In the genomic region with DNA sequence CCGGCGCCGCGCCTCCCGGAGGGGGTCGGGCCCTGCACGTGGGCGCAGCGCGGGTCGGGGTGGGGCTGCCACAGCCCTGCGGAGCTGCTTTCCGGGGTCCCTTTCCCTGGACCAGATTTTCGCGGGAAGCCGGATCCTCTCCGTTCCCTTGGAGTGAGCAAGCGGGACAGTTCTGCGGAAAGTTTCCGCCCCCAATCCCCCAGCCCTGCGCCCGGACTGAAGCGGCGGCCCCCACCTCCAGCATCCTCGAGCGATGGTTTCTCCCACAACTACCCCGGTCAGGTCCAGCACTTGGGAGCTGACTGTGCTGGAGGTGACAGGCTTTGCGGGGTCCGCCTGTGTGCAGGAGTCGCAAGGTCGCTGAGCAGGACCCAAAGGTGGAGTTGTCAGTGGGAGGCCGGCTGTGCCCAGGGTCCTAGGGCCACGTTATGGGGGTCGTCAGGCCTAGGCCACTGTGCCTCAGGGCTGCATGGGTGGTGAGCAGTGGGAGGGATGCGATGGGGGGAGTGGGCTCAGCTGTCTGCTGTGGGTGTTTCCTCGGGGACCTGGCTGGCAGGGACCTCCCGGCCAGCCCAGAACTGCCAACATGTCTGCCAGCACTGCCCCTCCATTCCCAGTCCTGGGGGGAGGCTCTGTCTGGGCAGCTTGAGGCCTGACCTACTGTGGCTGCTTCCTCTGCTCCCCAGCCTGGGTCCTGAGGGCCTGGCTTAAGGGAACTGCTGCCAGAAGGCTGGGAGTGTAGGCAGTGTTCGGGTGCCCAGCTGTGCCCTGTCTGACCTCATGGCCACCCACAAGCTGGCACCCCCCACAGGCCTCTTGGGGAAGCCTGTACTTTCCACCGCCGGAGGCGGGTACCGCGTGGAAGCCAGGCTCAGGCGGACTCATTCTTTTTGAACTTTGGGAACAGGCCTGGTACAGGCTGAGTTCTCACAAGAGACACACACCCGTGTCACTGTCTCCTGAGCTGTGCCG, we compare ENCODE assay signal across 8 cellular contexts. TPM values are rescaled to one million over a fixed set of nuclear protein-coding genes. Genes with fewer than 3 reads are reported as not detected.
A peak's percentile ranks its signal among the peaks of the same experiment; 100 is the strongest.
DNase-seq lines count a peak whose midpoint lies in the region; ATAC-seq and TF ChIP-seq lines count a peak whose summit lies in the region.

No MANE protein-coding gene starts in this region.

- peaks cover 10% of the 10 kb centered on the region for H3K79me2 ChIP-seq in trophoblast cell (ENCODE audit: control insufficient read depth, insufficient read depth, low read length, poor library complexity)

- no peak overlapping the region for H4K12ac ChIP-seq in trophoblast cell (ENCODE audit: low read depth, low read length)

- peak overlapping the region; percentile 60 for H3K9ac ChIP-seq in trophoblast cell (ENCODE audit: low read length)

- H3K4me2 ChIP-seq in trophoblast cell (ENCODE audit: low read length), result peak overlapping the region; percentile 84

- peak overlapping the region; percentile 15 for H4K91ac ChIP-seq in trophoblast cell (ENCODE audit: low read depth, low read length)

- DNase-seq in EL (peak; percentile 66), LNCaP clone FGC (ENCODE audit: low read depth) (no peak), left ventricle myocardium inferior (peak; percentile 55), trophoblast cell (peak; percentile 41 to 51), NCI-H1694 (lab: John Stamatoyannopoulos, UW) (no peak)
- DNase-seq in stimulated activated naive CD4-positive, alpha-beta T cell treated with Interleukin-2 at 50 U/mL for 16 hours (lab: John Stamatoyannopoulos, UW), result no peak

- WGBS in adipose tissue, 3 donors, result 6 to 27% (median 11%) methylated on average over 39 to 46 of the region's 46 CpGs
- no CpG with 5 or more reads among the region's 46 CpGs for WGBS in trophoblast cell (ENCODE audit: extremely low coverage, insufficient coverage, insufficient read length)

- H3K4me1 ChIP-seq in left ventricle myocardium inferior (peaks cover 94% of the 10 kb centered on the region), trophoblast cell (ENCODE audit: control insufficient read depth in 1 of 2, insufficient read depth in 2 of 2, low read length in 2 of 2) (peaks cover 15 to 21% of the 10 kb centered on the region in 2 experiments)

- intact Hi-C loops in left ventricle myocardium inferior (cut with micrococcal nuclease), result loop anchor here (5.0 kb wide), 1 partner anchor 39 kb away; no protein-coding TSS in a partner anchor

- H3K79me1 ChIP-seq in trophoblast cell (ENCODE audit: low read length), result peaks cover 12% of the 10 kb centered on the region

- no peak overlapping the region for H2BK120ac ChIP-seq in trophoblast cell (ENCODE audit: insufficient read depth, low read length, poor library complexity)

- H3K27me3 ChIP-seq in left ventricle myocardium inferior (ENCODE audit: low read depth) (no peaks in the 10 kb centered on the region), trophoblast cell (ENCODE audit: insufficient read depth, low read length) (no peaks in the 10 kb centered on the region)

- H3K27ac ChIP-seq in adipose tissue (ENCODE audit: low read depth, low read length) (peak overlapping the region; percentile 14), left ventricle myocardium inferior (replicated peaks) (peak overlapping the region; percentile 84), trophoblast cell (ENCODE audit: low read depth, low read length) (no peak overlapping the region)

- H3K23ac ChIP-seq in trophoblast cell (ENCODE audit: low read length), result no peak overlapping the region

- peak; percentile 23 for ATAC-seq in GM21529 (IDR thresholded peaks at IDR 0.05; ENCODE audit: unreplicated experiment)

- H2BK12ac ChIP-seq in trophoblast cell (ENCODE audit: low read length), result no peak overlapping the region

- no peaks in the 10 kb centered on the region for H3K36me3 ChIP-seq in left ventricle myocardium inferior
- no peaks in the 10 kb centered on the region for H3K36me3 ChIP-seq in trophoblast cell (ENCODE audit: control insufficient read depth in 1 of 2, insufficient read depth in 2 of 2, low read length in 2 of 2)

- H2AK5ac ChIP-seq in trophoblast cell (ENCODE audit: low read length), result peak overlapping the region; percentile 51

- peak overlapping the region; percentile 91 for H3K4me3 ChIP-seq in LNCaP clone FGC (ENCODE audit: low read depth, low read length)
- H3K4me3 ChIP-seq in left ventricle myocardium inferior, result peak overlapping the region; percentile 75
- H3K4me3 ChIP-seq in trophoblast cell (ENCODE audit: low read depth, low read length), result peak overlapping the region; percentile 90

- peak overlapping the region; percentile 35 for H3K18ac ChIP-seq in trophoblast cell (ENCODE audit: low read length)

- peak overlapping the region; percentile 6 for H4K8ac ChIP-seq in trophoblast cell (ENCODE audit: low read depth, low read length)

- H3K9me3 ChIP-seq in left ventricle myocardium inferior (replicated peaks), result no peaks in the 10 kb centered on the region
- H3K9me3 ChIP-seq in trophoblast cell (ENCODE audit: insufficient read depth, low read depth, low read length), result no peaks in the 10 kb centered on the region

- H3K4ac ChIP-seq in trophoblast cell (ENCODE audit: low read depth, low read length), result peak overlapping the region; percentile 12

- H2BK5ac ChIP-seq in trophoblast cell (ENCODE audit: low read depth, low read length, poor library complexity), result no peak overlapping the region

- peak overlapping the region; percentile 66 for H2AFZ ChIP-seq in trophoblast cell (ENCODE audit: insufficient read depth, low read length, poor library complexity)

- no peak for TF ChIP-seq CTCF in LNCaP clone FGC (IDR thresholded peaks at IDR 0.05; ENCODE audit: control insufficient read depth, extremely low read depth, insufficient read depth)
- TF ChIP-seq CTCF in left ventricle myocardium inferior (IDR thresholded peaks at IDR 0.05; ENCODE audit: borderline replicate concordance), result no peak

- H3K14ac ChIP-seq in trophoblast cell (ENCODE audit: low read length), result peak overlapping the region; percentile 38

RNA-seq across cellular contexts. Expression of a gene that starts 0.7 kb away (rescaled TPM):
- 10 to 100 TPM in 2 of 3 donors, 1 to 10 TPM in 1; 7.5 to 42.1 (median 20.8) TPM for polyA plus RNA-seq in adipose tissue
- 61.7 TPM for total RNA-seq in left ventricle myocardium inferior
- polyA plus RNA-seq in trophoblast cell (2013), result 16.1 and 17.5 TPM in 2 replicates

RNA-seq across cellular contexts. Expression of a gene that starts 52.4 kb away (rescaled TPM):
- polyA plus RNA-seq in adipose tissue, result 10 to 100 TPM; 13.5 to 17.4 (median 15.8) TPM
- 12.1 TPM for total RNA-seq in left ventricle myocardium inferior
- 11.2 and 12.2 TPM in 2 replicates for polyA plus RNA-seq in trophoblast cell (2013)

Comparison
In these comparisons a context has a peak if more than half of its experiments do, and no peak if none do; other contexts are left out.
1. DNase-seq: peak in EL (single experiment), left ventricle myocardium inferior (single experiment) and trophoblast cell (2 of 2); none in LNCaP clone FGC (single experiment), NCI-H1694 (single experiment) and stimulated activated naive CD4-positive, alpha-beta T cell treated with Interleukin-2 at 50 U/mL for 16 hours (single experiment).
2. Peak in every context shown above with its lines, with median percentiles within 50 percentile points of each other: H3K4me3 ChIP-seq.